12 cellular contexts compared by ENCODE assay signal in the genomic region with DNA sequence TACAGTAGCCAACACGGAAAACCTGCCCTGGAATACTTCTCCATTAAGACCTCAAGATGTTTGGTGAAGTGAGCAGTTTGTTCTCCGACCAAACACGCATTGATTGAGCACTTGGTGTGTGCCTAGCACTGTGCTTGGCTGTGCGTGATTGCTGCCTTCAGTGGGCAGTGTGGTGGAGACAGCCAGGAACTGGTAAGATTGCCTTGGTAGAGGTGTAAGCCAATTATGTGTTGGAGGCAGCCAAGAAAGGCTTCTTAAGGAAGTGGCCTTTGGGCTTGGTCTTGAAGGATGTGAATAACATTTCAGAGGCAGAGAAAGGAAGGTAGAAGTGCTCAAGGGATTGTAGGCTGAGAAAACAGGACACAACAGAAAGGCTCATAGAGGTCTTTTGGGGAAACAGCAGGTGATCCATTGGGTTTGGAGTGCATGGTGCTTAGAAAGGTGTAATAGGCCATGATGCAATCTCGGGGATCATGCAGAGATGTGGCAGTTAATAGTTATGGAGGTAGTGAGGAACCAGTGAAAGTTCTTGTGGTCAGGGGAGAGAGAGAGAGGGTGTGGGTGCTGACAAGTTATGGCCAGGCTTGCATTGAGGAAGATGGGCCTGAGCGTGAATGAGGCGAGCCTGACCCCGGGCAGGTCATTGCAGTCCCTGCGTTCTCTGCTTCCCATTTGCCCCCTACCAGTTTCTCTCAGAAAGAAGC. TPM values are rescaled to one million over a fixed set of nuclear protein-coding genes. Genes with fewer than 3 reads are reported as not detected.
DNase-seq lines count a peak whose midpoint lies in the region; ATAC-seq, FAIRE-seq and TF ChIP-seq lines count a peak whose summit lies in the region.
"Had no signal": no experiment of that assay in that cellular context is flagged by ENCODE, and none has a peak within 500 bp of the region (broad histone marks: within the 10 kb centered on the region; RNA-seq: fewer than 3 reads in every experiment).

No MANE protein-coding gene starts in this region.

- in situ Hi-C loops in GM12878 (cut with MboI): loop anchor here (10.0 kb wide), 2 partner anchors 207 to 213 kb away; no protein-coding TSS in a partner anchor

- 0 out of 4 replicates have a peak, but pooled peaks of 1 of the 2 experiments have one; percentile 31 for TF ChIP-seq EP300 in GM12878 (IDR thresholded peaks at IDR 0.05; ENCODE audit: borderline replicate concordance in 1 of 2, control insufficient read depth in 1 of 2, low read depth in 2 of 2, low read length in 2 of 2)

- intact Hi-C loops in GM12878 (cut with micrococcal nuclease; ENCODE audit: unreplicated experiment) (loop anchor here (5.0 kb wide), 2 partner anchors 140 to 285 kb away; no protein-coding TSS in a partner anchor), Right ventricle myocardium superior (cut with DNase I) (loop anchor here (10.0 kb wide), 1 partner anchor 277 kb away; no protein-coding TSS in a partner anchor)

- no peak overlapping the region for H3K9ac ChIP-seq in BLaER1 treated with 17β-estradiol and CSF1 and Interleukin-3, amounts not matched to agents 10 nM and 100 nM
- H3K9ac ChIP-seq in GM12878 (ENCODE audit: control insufficient read depth, insufficient read depth, low read length): peak overlapping the region; percentile 94

- SMC1A ChIA-PET in GM12878 (lab: Charles Lee; ENCODE audit: uncharacterized antibody, unreplicated experiment): interaction anchor here (0.8 to 5.1 kb wide), 11 partner anchors 8 to 211 kb away, joined by 3 to 91 read pairs (median 10); no protein-coding TSS in a partner anchor

- H2AFZ ChIP-seq in GM12878 (ENCODE audit: control insufficient read depth, low read depth, low read length): no peak overlapping the region

- no peaks in the 10 kb centered on the region for H3K27me3 ChIP-seq in BLaER1 treated with 17β-estradiol and CSF1 and Interleukin-3, amounts not matched to agents 10 nM and 100 nM
- no peaks in the 10 kb centered on the region for H3K27me3 ChIP-seq in GM12878 (replicated peaks in 1 of 2; ENCODE audit: control insufficient read depth in 2 of 2, insufficient read depth in 2 of 2, low read length in 1 of 2)
- H3K27me3 ChIP-seq: tibial nerve had no signal

- ATAC-seq in GM19023 (IDR thresholded peaks at IDR 0.05; ENCODE audit: unreplicated experiment) (peak; percentile 47), HG03571 (IDR thresholded peaks at IDR 0.05; ENCODE audit: unreplicated experiment) (peak; percentile 45), GM12878 (peak; percentile 62), Right ventricle myocardium superior (ENCODE audit: poor library complexity) (no peak)
- ATAC-seq: HCT116 had no signal

- FAIRE-seq in GM12878 (lab: Jason Lieb, UNC): no peak

- no peak overlapping the region for H3K4me3 ChIP-seq in BLaER1 treated with 17β-estradiol and CSF1 and Interleukin-3, amounts not matched to agents 10 nM and 100 nM
- H3K4me3 ChIP-seq in GM12878: peak overlapping the region; percentile 86
- H3K4me3 ChIP-seq: skin epidermis, tibial nerve had no signal

- WGBS in GM12878 (ENCODE audit: insufficient coverage, insufficient replicate concordance, low lambda C conversion rate, missing lambda C conversion rate): 58% methylated on average over 9 of the region's 9 CpGs

- H3K36me3 ChIP-seq in BLaER1 treated with 17β-estradiol and CSF1 and Interleukin-3, amounts not matched to agents 10 nM and 100 nM: peaks cover 24 to 32% (median 28%) of the 10 kb centered on the region in 11 experiments
- H3K36me3 ChIP-seq in GM12878 (ENCODE audit: control insufficient read depth in 2 of 2, insufficient read depth in 2 of 2, low read length in 1 of 2): peaks cover 3 to 17% of the 10 kb centered on the region in 2 experiments
- H3K36me3 ChIP-seq: tibial nerve had no signal

- H3K27ac ChIP-seq in BLaER1 treated with 17β-estradiol and CSF1 and Interleukin-3, amounts not matched to agents 10 nM and 100 nM: peak overlapping the region in 1 of 11 experiments; percentile 15; a peak in 1 of 22 replicates
- H3K27ac ChIP-seq in GM12878 (ENCODE audit: control insufficient read depth, insufficient read depth): peak overlapping the region; percentile 89
- H3K27ac ChIP-seq: skin epidermis, tibial nerve had no signal

- DNase-seq in GM12878 (ENCODE audit: low read depth, low spot score) (no peak), DMS 273 (lab: John Stamatoyannopoulos, UW; ENCODE audit: unreplicated experiment) (no peak), NCI-H748 (lab: John Stamatoyannopoulos, UW; ENCODE audit: unreplicated experiment) (no peak), Right ventricle myocardium superior (no peak)
- DNase-seq in stimulated activated CD4-positive, alpha-beta T cell treated with anti-CD3 and anti-CD28 coated beads, Interleukin-4, amount 100 ng/mL, for 4 hours: no peak
- DNase-seq: NCI-H446 had no signal

- RAD21 ChIA-PET in GM12878 (lab: Charles Lee; ENCODE audit: unreplicated experiment): interaction anchor here (1.0 to 5.1 kb wide), 10 partner anchors 14 to 205 kb away, joined by 3 to 114 read pairs (median 11); no protein-coding TSS in a partner anchor

- POLR2A ChIA-PET in GM12878 (lab: Charles Lee): interaction anchor here (1.1 to 3.6 kb wide), 3 partner anchors 16 to 106 kb away, joined by 3 to 49 read pairs (median 8); no protein-coding TSS in a partner anchor

- no TSS peak for BruUV-seq in GM12878 (replicated peaks; lab: Mats Ljungman, UMichigan)

- H4K20me1 ChIP-seq in BLaER1 treated with 17β-estradiol and CSF1 and Interleukin-3, amounts not matched to agents 10 nM and 100 nM: peaks cover 89 to 100% (median 99%) of the 10 kb centered on the region in 11 experiments
- peaks cover 48% of the 10 kb centered on the region for H4K20me1 ChIP-seq in GM12878 (ENCODE audit: control insufficient read depth, insufficient read depth)

- peak overlapping the region; percentile 32 to 93 (median 85) for H3K4me2 ChIP-seq in BLaER1 treated with 17β-estradiol and CSF1 and Interleukin-3, amounts not matched to agents 10 nM and 100 nM
- H3K4me2 ChIP-seq in GM12878 (ENCODE audit: control insufficient read depth, insufficient read depth): peak overlapping the region; percentile 73

- TF ChIP-seq CTCF in GM12878 (IDR thresholded peaks at IDR 0.05 in 2 of 3, conservative IDR thresholded peaks at IDR 0.05 in 1 of 3; ENCODE audit: control insufficient read depth in 2 of 3, extremely low read depth in 1 of 3, insufficient read depth in 1 of 3, low read depth in 3 of 3, low read length in 3 of 3): no peak

- CTCF ChIA-PET in GM12878 (lab: Yijun Ruan, JAX): interaction anchor here (1.1 to 1.9 kb wide), 2 partner anchors 13 to 208 kb away, joined by 3 to 4 read pairs; no protein-coding TSS in a partner anchor

- TF ChIP-seq POLR2A in GM12878 (IDR thresholded peaks at IDR 0.05; ENCODE audit: low read depth, low read length): peak; percentile 65

- H3K79me2 ChIP-seq in GM12878 (ENCODE audit: control insufficient read depth, insufficient read depth, low read length): peaks cover 100% of the 10 kb centered on the region

- H3K9me3 ChIP-seq in BLaER1 treated with 17β-estradiol and CSF1 and Interleukin-3, amounts not matched to agents 10 nM and 100 nM (replicated peaks in 1 of 11): peaks cover 0 to 24% (median 19%) of the 10 kb centered on the region in 11 experiments; a peak in 18 of 22 replicates
- no peaks in the 10 kb centered on the region for H3K9me3 ChIP-seq in GM12878 (replicated peaks; ENCODE audit: control insufficient read depth, insufficient read depth, low read length)
- H3K9me3 ChIP-seq: tibial nerve had no signal

- TF ChIP-seq RAD21 in GM12878 (IDR thresholded peaks at IDR 0.05; ENCODE audit: insufficient read depth, low read depth, low read length): no peak

- peaks cover 54 to 77% (median 60%) of the 10 kb centered on the region in 10 experiments for H3K4me1 ChIP-seq in BLaER1 treated with 17β-estradiol and CSF1 and Interleukin-3, amounts not matched to agents 10 nM and 100 nM
- peaks cover 26% of the 10 kb centered on the region for H3K4me1 ChIP-seq in GM12878 (ENCODE audit: control insufficient read depth, insufficient read depth, low read length)

TF ChIP-seq in GM12878, 131 proteins besides CTCF, POLR2A, EP300 and RAD21 (continues in another document):
- TF ChIP-seq BHLHE40 (IDR thresholded peaks at IDR 0.05; ENCODE audit: borderline replicate concordance in 1 of 2, low read depth in 2 of 2, low read length in 1 of 2): peak in 1 of 2 experiments; percentile 21; a peak in 1 of 4 replicates

RNA-seq across cellular contexts. Expression of a gene that starts 6.3 kb away (rescaled TPM):
- total RNA-seq in GM12878 (2013; cell fraction: nucleolus; rRNA removed): 162 and 165 TPM in 2 replicates
- total RNA-seq in GM12878 (2014; rRNA removed) (78.7 and 97.7 TPM in 2 replicates), GM12878 (2014; rRNA removed; fragmentation: Illumina TruSeq; extraction: Trizol) (93.5 and 98.4 TPM in 2 replicates), GM12878 (2021) (59.6 and 63.8 TPM in 2 replicates), Right ventricle myocardium superior (14.6 TPM)
- 31.4 TPM for polyA plus RNA-seq in GM12878 (2011; ENCODE audit: low read depth)
- polyA plus RNA-seq in GM12878 (2011; rRNA removed) (73.9 and 100 TPM in 2 replicates), GM12878 (2014; fragmentation: Illumina TruSeq; extraction: Trizol) (84.8 and 117 TPM in 2 replicates), GM12878 (2014; fragmentation: Nextera tagmentation; extraction: Ambion mirVana) (10 to 100 TPM; 19.7 to 36.5 TPM), GM12878 (2014; rRNA removed) (48.3 and 58.9 TPM in 2 replicates), GM12878 (2016; fragmentation: Nextera tagmentation; extraction: Ambion mirVana) (100 to 1,000 TPM; 102 to 103 TPM)
- polyA plus RNA-seq in GM12878 (2011; cell fraction: cytosol; rRNA removed): 32.6 and 37.4 TPM in 2 replicates
- polyA plus RNA-seq in GM12878 (2011; cell fraction: nucleus; rRNA removed): 25.4 and 27.2 TPM in 2 replicates
- 41.8 and 83.8 TPM in 2 replicates for polyA plus RNA-seq in GM12878 (2012)
- polyA minus RNA-seq in GM12878 (2011; rRNA and poly(A)+ RNA removed): 72.0 and 80.5 TPM in 2 replicates
- polyA minus RNA-seq in GM12878 (2011; cell fraction: cytosol; rRNA and poly(A)+ RNA removed): 27.7 and 31.4 TPM in 2 replicates
- 20.8 and 31.0 TPM in 2 replicates for polyA minus RNA-seq in GM12878 (2011; cell fraction: nucleus; rRNA and poly(A)+ RNA removed)
